In genomic region chr5:139747583-139748504, GRCh38 we compare ENCODE assay signal across 8 cellular contexts. TPM values are rescaled to one million over a fixed set of nuclear protein-coding genes. Genes with fewer than 3 reads are reported as not detected.
DNase-seq lines count a peak whose midpoint lies in the region; ATAC-seq and TF ChIP-seq lines count a peak whose summit lies in the region.

No MANE protein-coding gene starts in this region.

- H3K4me3 ChIP-seq in AG04449 (ENCODE audit: low read depth, low read length) (peak overlapping the region; percentile 40), MG63 (no peak overlapping the region), esophagus muscularis mucosa (peak overlapping the region; percentile 51 to 63 (median 56)), testis (peak overlapping the region; percentile 19 to 51)

- no peaks in the 10 kb centered on the region for H3K27me3 Mint-ChIP-seq in natural killer cell treated with Interleukin-12 subunit alpha and Interleukin-12 subunit beta and Interleukin-15 and Interleukin-18, amount 100 ng/mL, for 72 hours

- peak overlapping the region; percentile 90 for H3K4me3 Mint-ChIP-seq in natural killer cell treated with Interleukin-12 subunit alpha and Interleukin-12 subunit beta and Interleukin-15 and Interleukin-18, amount 100 ng/mL, for 72 hours

- no peak for TF ChIP-seq CTCF in AG04449 (IDR thresholded peaks at IDR 0.05; ENCODE audit: insufficient read depth, low read length, missing control alignments)
- TF ChIP-seq CTCF in esophagus muscularis mucosa (IDR thresholded peaks at IDR 0.05), result no peak
- TF ChIP-seq CTCF in testis (IDR thresholded peaks at IDR 0.05), result no peak

- TF ChIP-seq EP300 in esophagus muscularis mucosa (IDR thresholded peaks at IDR 0.05), result no peak

- CTCF ChIA-PET in AG04449 (lab: Yijun Ruan, JAX), result interaction anchor here (1.2 to 4.7 kb wide), 4 partner anchors 17 to 115 kb away, joined by 3 to 45 read pairs (median 5); partner anchors contain the start of gene CXXC5

- H3K36me3 ChIP-seq in MG63, result no peaks in the 10 kb centered on the region
- H3K36me3 ChIP-seq in esophagus muscularis mucosa, result no peaks in the 10 kb centered on the region
- no peaks in the 10 kb centered on the region for H3K36me3 ChIP-seq in testis (ENCODE audit: low read depth, missing control alignments)

- H3K27me3 ChIP-seq in MG63 (no peaks in the 10 kb centered on the region), esophagus muscularis mucosa (peaks cover 0 to 36% (median 13%) of the 10 kb centered on the region in 4 donors), testis (no peaks in the 10 kb centered on the region)

- ATAC-seq in GM19043 (IDR thresholded peaks at IDR 0.05; ENCODE audit: low read depth, unreplicated experiment), result peak; percentile 6
- ATAC-seq in natural killer cell treated with Interleukin-12 subunit alpha and Interleukin-12 subunit beta and Interleukin-15 and Interleukin-18, amount 100 ng/mL, for 72 hours, result peak; percentile 40 to 43
- no peak for ATAC-seq in HG02623 (IDR thresholded peaks at IDR 0.05; ENCODE audit: unreplicated experiment)

- TF ChIP-seq POLR2A in esophagus muscularis mucosa (IDR thresholded peaks at IDR 0.05; ENCODE audit: low read depth), result no peak
- no peak for TF ChIP-seq POLR2A in testis (IDR thresholded peaks at IDR 0.05)

- peaks cover 31 to 50% of the 10 kb centered on the region in 2 donors for H3K4me1 Mint-ChIP-seq in natural killer cell treated with Interleukin-12 subunit alpha and Interleukin-12 subunit beta and Interleukin-15 and Interleukin-18, amount 100 ng/mL, for 72 hours (ENCODE audit: low read depth in 2 of 2)

- WGBS in esophagus muscularis mucosa, result 19% methylated on average over 6 of the region's 60 CpGs
- 5 to 13% methylated on average over 14 to 46 of the region's 60 CpGs for WGBS in testis, 2 donors

- DNase-seq in AG04449 (ENCODE audit: low read depth, low spot score), result no peak
- peak; percentile 44 for DNase-seq in MG63
- peak; percentile 29 for DNase-seq in activated T-cell treated with anti-CD3 and anti-CD28 coated beads for 24 hours (ENCODE audit: low read depth)
- no peak for DNase-seq in esophagus muscularis mucosa (ENCODE audit: extremely low spot score)
- peak; percentile 88 for DNase-seq in natural killer cell treated with Interleukin-12 subunit alpha and Interleukin-12 subunit beta and Interleukin-15 and Interleukin-18, amount 100 ng/mL, for 72 hours (ENCODE audit: low spot score)
- peak; percentile 42 for DNase-seq in testis

- peak overlapping the region; percentile 58 to 85 for H3K27ac Mint-ChIP-seq in natural killer cell treated with Interleukin-12 subunit alpha and Interleukin-12 subunit beta and Interleukin-15 and Interleukin-18, amount 100 ng/mL, for 72 hours

- H3K27ac ChIP-seq in esophagus muscularis mucosa (replicated peaks in 1 of 4) (peak overlapping the region in 3 of 4 donors; percentile 31 to 66 (median 53)), testis (no peak overlapping the region)

- peaks cover 35 to 39% (median 37%) of the 10 kb centered on the region in 4 donors for H3K4me1 ChIP-seq in esophagus muscularis mucosa
- peaks cover 25% of the 10 kb centered on the region for H3K4me1 ChIP-seq in testis

- no peaks in the 10 kb centered on the region for H3K9me3 Mint-ChIP-seq in natural killer cell treated with Interleukin-12 subunit alpha and Interleukin-12 subunit beta and Interleukin-15 and Interleukin-18, amount 100 ng/mL, for 72 hours

- POLR2A ChIA-PET in AG04449 (lab: Yijun Ruan, JAX), result interaction anchor here (0.9 to 1.4 kb wide), 2 partner anchors 17 to 39 kb away, joined by 3 to 4 read pairs; no protein-coding TSS in a partner anchor

- H3K9me3 ChIP-seq in MG63, result no peaks in the 10 kb centered on the region
- no peaks in the 10 kb centered on the region for H3K9me3 ChIP-seq in esophagus muscularis mucosa
- no peaks in the 10 kb centered on the region for H3K9me3 ChIP-seq in testis

- intact Hi-C loops in esophagus muscularis mucosa (cut with DNase I), result no loop called here
- intact Hi-C loops in testis (cut with DNase I; ENCODE audit: low total_unique reads), result no loop called here

- no peaks in the 10 kb centered on the region for H3K36me3 Mint-ChIP-seq in natural killer cell treated with Interleukin-12 subunit alpha and Interleukin-12 subunit beta and Interleukin-15 and Interleukin-18, amount 100 ng/mL, for 72 hours

RNA-seq across cellular contexts. Expression of gene PSD2, which starts 47.8 kb away (rescaled TPM):
- 0.16 TPM in 1 of 2 replicates, not detected in the other for total RNA-seq in MG63 (2014; rRNA removed; shearing (Covaris generic); ENCODE audit: low replicate concordance)
- total RNA-seq in esophagus muscularis mucosa, result under 1 TPM in 3 of 4 donors, not detected in 1; under 0.01 to 0.17 (median 0.13) TPM
- not detected for total RNA-seq in natural killer cell treated with Interleukin-12 subunit alpha and Interleukin-12 subunit beta and Interleukin-15 and Interleukin-18, amount 100 ng/mL, for 72 hours
- 1 to 10 TPM; 1.9 to 2.0 TPM for total RNA-seq in testis
- polyA plus RNA-seq in testis (ENCODE audit: insufficient read depth, low read depth, low replicate concordance), result 1.6 TPM

Comparison
In these comparisons a context has a peak if more than half of its experiments do, and no peak if none do; other contexts are left out.
1. DNase-seq: peak in MG63 (single experiment), activated T-cell treated with anti-CD3 and anti-CD28 coated beads for 24 hours (single experiment), natural killer cell treated with Interleukin-12 subunit alpha and Interleukin-12 subunit beta and Interleukin-15 and Interleukin-18, amount 100 ng/mL, for 72 hours (single experiment) and testis (single experiment); none in AG04449 (single experiment) and esophagus muscularis mucosa (single experiment).
2. H3K27ac ChIP-seq: peak in esophagus muscularis mucosa (3 of 4); none in testis (0 of 2).